ENCODE assay signal across 2 cellular contexts in genomic region chr1:19457555-19457954, GRCh38.
TF ChIP-seq lines count a peak whose summit lies in the region.

No MANE protein-coding gene starts in this region.

TF ChIP-seq in HEK293, 187 proteins besides CTCF, POLR2A, EP300 and RAD21:
- TF ChIP-seq, protein P1, sequence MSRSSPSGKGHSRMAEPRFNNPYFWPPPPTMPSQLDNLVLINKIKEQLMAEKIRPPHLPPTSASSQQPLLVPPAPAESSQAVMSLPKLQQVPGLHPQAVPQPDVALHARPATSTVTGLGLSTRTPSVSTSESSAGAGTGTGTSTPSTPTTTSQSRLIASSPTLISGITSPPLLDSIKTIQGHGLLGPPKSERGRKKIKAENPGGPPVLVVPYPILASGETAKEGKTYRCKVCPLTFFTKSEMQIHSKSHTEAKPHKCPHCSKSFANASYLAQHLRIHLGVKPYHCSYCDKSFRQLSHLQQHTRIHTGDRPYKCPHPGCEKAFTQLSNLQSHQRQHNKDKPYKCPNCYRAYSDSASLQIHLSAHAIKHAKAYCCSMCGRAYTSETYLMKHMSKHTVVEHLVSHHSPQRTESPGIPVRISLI (tag by site-specific recombination; IDR thresholded peaks at IDR 0.05), result peak; percentile 43; the same call in 1 of the 2 replicates
- TF ChIP-seq PRDM6 (tag by site-specific recombination; IDR thresholded peaks at IDR 0.05) (peak; percentile 87), SCRT2 (tag by site-specific recombination; IDR thresholded peaks at IDR 0.05) (peak; percentile 66), ZNF133 (tag by site-specific recombination; IDR thresholded peaks at IDR 0.05) (no peak), ZNF18 (tag by site-specific recombination; IDR thresholded peaks at IDR 0.05) (0 out of 2 replicates have a peak, but pooled peaks have one; percentile 26), ZNF692 (tag by site-specific recombination; IDR thresholded peaks at IDR 0.05) (no peak), ZNF600 (tag by site-specific recombination; IDR thresholded peaks at IDR 0.05) (peak; percentile 76), FEZF1 (tag by site-specific recombination; IDR thresholded peaks at IDR 0.05) (peak; percentile 69), ZNF670 (tag by site-specific recombination; IDR thresholded peaks at IDR 0.05; ENCODE audit: low read depth) (no peak), ZNF596 (tag by site-specific recombination; IDR thresholded peaks at IDR 0.05) (no peak), ZIC2 (tag by site-specific recombination; IDR thresholded peaks at IDR 0.05) (peak; percentile 80), TSHZ1 (tag by site-specific recombination; IDR thresholded peaks at IDR 0.05; ENCODE audit: borderline replicate concordance) (no peak), SP3 (tag by site-specific recombination; IDR thresholded peaks at IDR 0.05) (no peak), OSR2 (tag by site-specific recombination; IDR thresholded peaks at IDR 0.05) (0 out of 2 replicates have a peak, but pooled peaks have one; percentile 12), GLI4 (tag by site-specific recombination; IDR thresholded peaks at IDR 0.05) (no peak)

TF ChIP-seq in H1, 55 proteins besides CTCF, POLR2A, EP300 and RAD21:
- TF ChIP-seq TAF1 (IDR thresholded peaks at IDR 0.05; ENCODE audit: low read depth, low read length) (no peak), POU5F1 (IDR thresholded peaks at IDR 0.05; ENCODE audit: low read depth, low read length) (no peak)
